In genomic region chr2:89766141-89766990, GRCh38 we compare ENCODE assay signal across 8 cellular contexts.
A peak's percentile ranks its signal among the peaks of the same experiment; 100 is the strongest.
DNase-seq lines count a peak whose midpoint lies in the region; ATAC-seq and TF ChIP-seq lines count a peak whose summit lies in the region.
"Not testable (repeated sequence)": the region's sequence is repeated elsewhere in the genome, so short reads cannot be mapped to it uniquely, and the experiment has no call there.

No MANE protein-coding gene starts in this region.

- H3K27me3 ChIP-seq in left lung, result peaks cover 26 to 48% of the 10 kb centered on the region in 2 donors
- H3K27me3 ChIP-seq in neuronal stem cell (ENCODE audit: control insufficient read depth in 3 of 3, insufficient read depth in 3 of 3, low read depth in 1 of 3, low read length in 3 of 3); aorta (ENCODE audit: control insufficient read depth in 1 of 2, insufficient read depth in 2 of 2, low read length in 1 of 2): not testable (repeated sequence)
- H3K27me3 ChIP-seq in spleen (replicated peaks in 1 of 7), result peaks cover 0 to 61% (median 23%) of the 10 kb centered on the region in 7 donors

- not testable (repeated sequence) for H3K36me3 ChIP-seq in left lung; neuronal stem cell (replicated peaks in 1 of 2; ENCODE audit: control insufficient read depth in 2 of 2, insufficient read depth in 2 of 2, low read length in 2 of 2); spleen; aorta (ENCODE audit: control insufficient read depth in 1 of 2, insufficient read depth in 2 of 2, low read length in 1 of 2)

- H2BK12ac ChIP-seq in neuronal stem cell (ENCODE audit: low read length), result not testable (repeated sequence)

- not testable (repeated sequence) for H3K18ac ChIP-seq in neuronal stem cell (ENCODE audit: low read length)

- peak; percentile 2 for DNase-seq in AG20443 (ENCODE audit: low spot score)
- DNase-seq in GM20000 (ENCODE audit: low spot score), result peak; percentile 3
- peak; percentile 2 for DNase-seq in activated gamma-delta T cell treated with Interleukin-2 at 50 U/mL for 16 hours
- DNase-seq in left ventricle myocardium superior, result peak; percentile 29
- DNase-seq in left lung, result peak; percentile 31 to 82
- not testable (repeated sequence) for DNase-seq in neuronal stem cell (ENCODE audit: low spot score)
- DNase-seq in spleen, result peak; percentile 74
- DNase-seq in aorta, result peak; percentile 34 to 74

- WGBS in neuronal stem cell (ENCODE audit: extremely low coverage in 2 of 2, insufficient read length in 2 of 2, insufficient replicate concordance in 1 of 2), 2 donors, result no CpG with 5 or more reads among the region's 19 CpGs
- 80 to 91% (median 83%) methylated on average over 19 of the region's 19 CpGs for WGBS in spleen, 5 donors
- 85 to 86% methylated on average over 19 of the region's 19 CpGs for WGBS in aorta, 2 donors

- H3K4me1 ChIP-seq in left lung; neuronal stem cell (ENCODE audit: control insufficient read depth in 2 of 2, insufficient read depth in 1 of 2, low read depth in 1 of 2, low read length in 2 of 2); spleen; aorta (ENCODE audit: control insufficient read depth in 1 of 2, insufficient read depth in 2 of 2, low read length in 2 of 2): not testable (repeated sequence)

- H2BK120ac ChIP-seq in neuronal stem cell (ENCODE audit: low read depth, low read length), result not testable (repeated sequence)

- TF ChIP-seq CTCF in GM20000 (IDR thresholded peaks at IDR 0.05; ENCODE audit: extremely low read depth, missing control alignments); left lung (IDR thresholded peaks at IDR 0.05); spleen (IDR thresholded peaks at IDR 0.05 in 8 of 11, conservative IDR thresholded peaks at IDR 0.05 in 3 of 11): not testable (repeated sequence)

- peaks cover 0 to 27% of the 10 kb centered on the region in 2 donors for H3K9me3 ChIP-seq in left lung
- H3K9me3 ChIP-seq in neuronal stem cell (replicated peaks in 1 of 2; ENCODE audit: control insufficient read depth in 2 of 2, insufficient read depth in 1 of 2, low read depth in 1 of 2, low read length in 2 of 2), result peaks cover 0 to 16% of the 10 kb centered on the region in 2 donors
- peaks cover 0 to 59% (median 15%) of the 10 kb centered on the region in 8 donors for H3K9me3 ChIP-seq in spleen
- H3K9me3 ChIP-seq in aorta (ENCODE audit: control insufficient read depth, low read length), result not testable (repeated sequence)

- H3K4me3 ChIP-seq in left lung; spleen; aorta (ENCODE audit: low read length in 2 of 2): not testable (repeated sequence)
- peak overlapping the region in 1 of 2 donors; percentile 16 for H3K4me3 ChIP-seq in neuronal stem cell (ENCODE audit: low read length in 2 of 2)

- not testable (repeated sequence) for H3K9ac ChIP-seq in neuronal stem cell (ENCODE audit: low read depth, low read length, poor library complexity)

- H2AFZ ChIP-seq in neuronal stem cell (ENCODE audit: low read length), result not testable (repeated sequence)

- not testable (repeated sequence) for H3K4me2 ChIP-seq in neuronal stem cell (ENCODE audit: insufficient read depth, low read length, poor library complexity, severe bottlenecking)

- H2BK5ac ChIP-seq in neuronal stem cell (ENCODE audit: low read length), result not testable (repeated sequence)

- not testable (repeated sequence) for H4K8ac ChIP-seq in neuronal stem cell (ENCODE audit: low read depth, low read length)

- H4K91ac ChIP-seq in neuronal stem cell (ENCODE audit: low read depth, low read length, poor library complexity), result not testable (repeated sequence)

- H2BK15ac ChIP-seq in neuronal stem cell (ENCODE audit: low read length), result not testable (repeated sequence)

- not testable (repeated sequence) for H3K4ac ChIP-seq in neuronal stem cell (ENCODE audit: low read length)

- not testable (repeated sequence) for ATAC-seq in left ventricle myocardium superior; left lung; aorta (ENCODE audit: low FRiP score)

- peak overlapping the region; percentile 65 for H3K23ac ChIP-seq in neuronal stem cell (ENCODE audit: low read depth, low read length, poor library complexity)

- intact Hi-C loops in left ventricle myocardium superior (cut with micrococcal nuclease); left lung (cut with DNase I); spleen (cut with DNase I; ENCODE audit: low total_unique reads); aorta (cut with DNase I): not testable (repeated sequence)

- TF ChIP-seq POLR2A in spleen (IDR thresholded peaks at IDR 0.05), result not testable (repeated sequence)

- H2AK5ac ChIP-seq in neuronal stem cell (ENCODE audit: low read depth, low read length), result not testable (repeated sequence)

- H3K27ac ChIP-seq in left lung; neuronal stem cell (replicated peaks; ENCODE audit: low read length); spleen; aorta (ENCODE audit: low read depth in 1 of 2, low read length in 2 of 2): not testable (repeated sequence)

- peak overlapping the region; percentile 89 for H3K14ac ChIP-seq in neuronal stem cell (ENCODE audit: low read length)

- H3K79me1 ChIP-seq in neuronal stem cell (ENCODE audit: low read depth, low read length), result not testable (repeated sequence)
